Comparison of ENCODE assay signal across 1 cellular context in genomic region chrX:134520860-134521390, GRCh38.
TF ChIP-seq lines count a peak whose summit lies in the region.

No MANE protein-coding gene starts in this region.

TF ChIP-seq in K562, 482 proteins besides CTCF, POLR2A, EP300 and RAD21 (continued from another document):
- TF ChIP-seq SMC3 (conservative IDR thresholded peaks at IDR 0.05; ENCODE audit: insufficient read depth, low read depth, low read length) (peak; percentile 44; the same call in 1 of the 2 replicates), ZBTB17 (CRISPR knock-in tag; IDR thresholded peaks at IDR 0.05) (no peak), HLTF (IDR thresholded peaks at IDR 0.05) (no peak), PHTF2 (CRISPR knock-in tag; IDR thresholded peaks at IDR 0.05) (no peak), ZNF408 (CRISPR knock-in tag; IDR thresholded peaks at IDR 0.05; ENCODE audit: low read depth) (no peak)
TF ChIP-seq in K562: peak in this region for 4.
